ENCODE assay signal across 15 cellular contexts in genomic region chr9:24487946-24488345, GRCh38. TPM values are rescaled to one million over a fixed set of nuclear protein-coding genes. Genes with fewer than 3 reads are reported as not detected.
DNase-seq lines count a peak whose midpoint lies in the region; ATAC-seq and TF ChIP-seq lines count a peak whose summit lies in the region.
"Had no signal": no experiment of that assay in that cellular context is flagged by ENCODE, and none has a peak within 500 bp of the region (broad histone marks: within the 10 kb centered on the region; RNA-seq: fewer than 3 reads in every experiment).

No MANE protein-coding gene starts in this region.

- H3K9ac ChIP-seq in endodermal cell (ENCODE audit: extremely low read depth, low read length, poor library complexity, severe bottlenecking), result no peak overlapping the region

- H3K4me3 ChIP-seq in RWPE2 (ENCODE audit: severe bottlenecking), result no peak overlapping the region
- no peak overlapping the region for H3K4me3 ChIP-seq in endodermal cell (ENCODE audit: low read length)
- H3K4me3 ChIP-seq in gastroesophageal sphincter, result no peak overlapping the region
- H3K4me3 ChIP-seq: HAP-1 had no signal

- peaks cover 29% of the 10 kb centered on the region for H3K4me1 Mint-ChIP-seq in endodermal cell
- peaks cover 32% of the 10 kb centered on the region for H3K4me1 Mint-ChIP-seq in nephron
- H3K4me1 Mint-ChIP-seq: IgD-negative memory B cell had no signal

- no peaks in the 10 kb centered on the region for H3K9me3 Mint-ChIP-seq in endodermal cell
- H3K9me3 Mint-ChIP-seq in nephron, result no peaks in the 10 kb centered on the region

- H3K27me3 ChIP-seq in RWPE2 (ENCODE audit: insufficient read depth, poor library complexity, severe bottlenecking), result no peaks in the 10 kb centered on the region
- H3K27me3 ChIP-seq in endodermal cell (ENCODE audit: control insufficient read depth, insufficient read depth, low read length, poor library complexity, severe bottlenecking), result no peaks in the 10 kb centered on the region
- H3K27me3 ChIP-seq in gastroesophageal sphincter, result no peaks in the 10 kb centered on the region
- H3K27me3 ChIP-seq: BE2C had no signal

- H3K4me3 Mint-ChIP-seq in endodermal cell (no peak overlapping the region), nephron (no peak overlapping the region)
- H3K4me3 Mint-ChIP-seq: CD4-positive, alpha-beta T cell; IgD-negative memory B cell had no signal

- peak overlapping the region; percentile 41 for H3K27ac Mint-ChIP-seq in endodermal cell
- peak overlapping the region in 2 of 3 experiments; percentile 3 to 30 for H3K27ac Mint-ChIP-seq in nephron
- H3K27ac Mint-ChIP-seq: CD4-positive, alpha-beta T cell; IgD-negative memory B cell had no signal

- H3K4me1 ChIP-seq in RWPE2 (ENCODE audit: insufficient read depth, poor library complexity, severe bottlenecking) (no peaks in the 10 kb centered on the region), endodermal cell (ENCODE audit: control insufficient read depth, insufficient read depth, low read length) (peaks cover 4% of the 10 kb centered on the region), gastroesophageal sphincter (peaks cover 0 to 31% (median 5%) of the 10 kb centered on the region in 3 donors)
- H3K4me1 ChIP-seq: BE2C, Caco-2 had no signal

- H3K36me3 Mint-ChIP-seq in endodermal cell (ENCODE audit: low read depth), result no peaks in the 10 kb centered on the region
- no peaks in the 10 kb centered on the region for H3K36me3 Mint-ChIP-seq in nephron (ENCODE audit: low read depth)
- H3K36me3 Mint-ChIP-seq: IgD-negative memory B cell had no signal

- TF ChIP-seq EP300 in gastroesophageal sphincter (IDR thresholded peaks at IDR 0.05), result no peak

- no peak for DNase-seq in RWPE2 (ENCODE audit: low spot score)
- DNase-seq in endodermal cell, result peak; percentile 48
- DNase-seq in NCI-H2081 (lab: John Stamatoyannopoulos, UW), result no peak
- DNase-seq in CD1c-positive myeloid dendritic cell (ENCODE audit: extremely low spot score), result no peak
- DNase-seq: ACHN; BE2C; C1 segment of cervical spinal cord; Caco-2; CD4-positive, alpha-beta T cell; GOT3 had no signal

- ATAC-seq in RWPE2 (ENCODE audit: low read depth), result peak; percentile 27; the same call in 1 of the 3 replicates
- ATAC-seq in gastroesophageal sphincter, result no peak
- ATAC-seq: HepG2 had no signal

- 91 to 100% methylated on average over 1 of the region's 1 CpG for WGBS in endodermal cell (ENCODE audit: insufficient coverage in 1 of 2, insufficient read length in 1 of 2), 2 experiments
- whole genome bisulfite sequencing in gastroesophageal sphincter (ENCODE audit: low coverage in 1 of 2), 2 donors, result 80 to 100% methylated on average over 1 of the region's 1 CpG

- no peak for TF ChIP-seq POLR2A in gastroesophageal sphincter (IDR thresholded peaks at IDR 0.05)

- H3K27ac ChIP-seq in RWPE2 (ENCODE audit: poor library complexity, severe bottlenecking) (no peak overlapping the region), endodermal cell (ENCODE audit: low read depth, low read length) (no peak overlapping the region), gastroesophageal sphincter (no peak overlapping the region)

- TF ChIP-seq CTCF in RWPE2 (IDR thresholded peaks at IDR 0.05; ENCODE audit: poor library complexity, severe bottlenecking) (no peak), endodermal cell (conservative IDR thresholded peaks at IDR 0.05) (no peak), nephron (IDR thresholded peaks at IDR 0.05; ENCODE audit: unreplicated experiment in 3 of 3) (no peak), gastroesophageal sphincter (IDR thresholded peaks at IDR 0.05) (no peak)

- H3K27me3 Mint-ChIP-seq in endodermal cell (ENCODE audit: insufficient read depth) (no peaks in the 10 kb centered on the region), nephron (ENCODE audit: low read depth) (no peaks in the 10 kb centered on the region)
- H3K27me3 Mint-ChIP-seq: CD4-positive, alpha-beta T cell; IgD-negative memory B cell had no signal

- H3K36me3 ChIP-seq in RWPE2 (ENCODE audit: low read depth), result no peaks in the 10 kb centered on the region
- H3K36me3 ChIP-seq in endodermal cell (ENCODE audit: control insufficient read depth, insufficient read depth, low read length), result no peaks in the 10 kb centered on the region
- H3K36me3 ChIP-seq in gastroesophageal sphincter, result no peaks in the 10 kb centered on the region
- H3K36me3 ChIP-seq: BE2C, HAP-1 had no signal

- H3K9me3 ChIP-seq in RWPE2 (ENCODE audit: severe bottlenecking) (no peaks in the 10 kb centered on the region), endodermal cell (ENCODE audit: control insufficient read depth, low read length) (no peaks in the 10 kb centered on the region), gastroesophageal sphincter (no peaks in the 10 kb centered on the region)
- H3K9me3 ChIP-seq: BE2C, Caco-2, HAP-1 had no signal

RNA-seq across cellular contexts. Expression of gene IZUMO3, which starts 57.8 kb away (rescaled TPM):
- total RNA-seq in endodermal cell (not detected), gastroesophageal sphincter (not detected)
- polyA plus RNA-seq in endodermal cell (2013, experiment 1 of 2), result not detected
- not detected for polyA plus RNA-seq in endodermal cell (2013, experiment 2 of 2)
- total RNA-seq: Caco-2; CD4-positive, alpha-beta T cell; HepG2 had no signal
- polyA plus RNA-seq: HepG2, IgD-negative memory B cell had no signal
